ENCODE assay signal across 8 cellular contexts in genomic region chr3:56758539-56758981, GRCh38. TPM values are rescaled to one million over a fixed set of nuclear protein-coding genes. Genes with fewer than 3 reads are reported as not detected.
DNase-seq lines count a peak whose midpoint lies in the region; FAIRE-seq and TF ChIP-seq lines count a peak whose summit lies in the region.

No MANE protein-coding gene starts in this region.

- no peaks in the 10 kb centered on the region for H3K36me3 Mint-ChIP-seq in HFFc6 (ENCODE audit: low read depth)
- peaks cover 32% of the 10 kb centered on the region for H3K36me3 Mint-ChIP-seq in activated naive CD8-positive, alpha-beta T cell
- H3K36me3 Mint-ChIP-seq in type B pancreatic cell: peaks cover 22% of the 10 kb centered on the region

- TF ChIP-seq POLR2A in NB4 (IDR thresholded peaks at IDR 0.05; ENCODE audit: extremely low read depth, insufficient read length) (no peak), testis (IDR thresholded peaks at IDR 0.05) (no peak)

- H3K4me1 Mint-ChIP-seq in HFFc6 (ENCODE audit: low read depth) (peaks cover 54% of the 10 kb centered on the region), type B pancreatic cell (ENCODE audit: unreplicated experiment) (peaks cover 43% of the 10 kb centered on the region)
- peaks cover 86% of the 10 kb centered on the region for H3K4me1 Mint-ChIP-seq in activated naive CD8-positive, alpha-beta T cell (ENCODE audit: low read depth)

- DNase-seq in GM18507 (ENCODE audit: extremely low spot score, insufficient read length, low read depth) (peak; percentile 43), HFFc6 (peak; percentile 95), NB4 (ENCODE audit: low read depth) (peak; percentile 84), kidney glomerular epithelial cell (lab: John Stamatoyannopoulos, UW) (peak; percentile 81), type B pancreatic cell (ENCODE audit: extremely low spot score, unreplicated experiment) (no peak), posterior vena cava (ENCODE audit: low spot score) (no peak), testis (no peak)

- intact Hi-C loops in posterior vena cava (cut with DNase I) (no loop called here), testis (cut with DNase I; ENCODE audit: low total_unique reads) (no loop called here)

- H3K9me3 ChIP-seq in testis: no peaks in the 10 kb centered on the region

- H3K4me1 ChIP-seq in testis: peaks cover 32% of the 10 kb centered on the region

- H3K27ac Mint-ChIP-seq in HFFc6 (peak overlapping the region; percentile 85), type B pancreatic cell (peak overlapping the region; percentile 76)
- peak overlapping the region; percentile 88 for H3K27ac Mint-ChIP-seq in activated naive CD8-positive, alpha-beta T cell

- H3K9me3 Mint-ChIP-seq in HFFc6 (no peaks in the 10 kb centered on the region), type B pancreatic cell (no peaks in the 10 kb centered on the region)
- H3K9me3 Mint-ChIP-seq in activated naive CD8-positive, alpha-beta T cell (ENCODE audit: low read depth): no peaks in the 10 kb centered on the region

- no peak overlapping the region for H3K27ac ChIP-seq in testis

- 19 to 37% methylated on average over 2 of the region's 2 CpGs for WGBS in testis, 2 donors

- peak; percentile 89 for FAIRE-seq in GM18507 (lab: Jason Lieb, UNC)

- H3K27me3 Mint-ChIP-seq in HFFc6 (ENCODE audit: insufficient read depth) (peaks cover 2% of the 10 kb centered on the region; the same call in 1 of the 2 replicates), type B pancreatic cell (no peaks in the 10 kb centered on the region)
- no peaks in the 10 kb centered on the region for H3K27me3 Mint-ChIP-seq in activated naive CD8-positive, alpha-beta T cell

- H3K36me3 ChIP-seq in testis (ENCODE audit: low read depth, missing control alignments): no peaks in the 10 kb centered on the region

- H3K4me3 Mint-ChIP-seq in HFFc6 (peak overlapping the region; percentile 75), type B pancreatic cell (peak overlapping the region; percentile 69)
- H3K4me3 Mint-ChIP-seq in activated naive CD8-positive, alpha-beta T cell: peak overlapping the region; percentile 72

- H3K4me3 ChIP-seq in NB4 (ENCODE audit: low read depth, low read length) (no peak overlapping the region), testis (no peak overlapping the region)

- no peaks in the 10 kb centered on the region for H3K27me3 ChIP-seq in testis

- TF ChIP-seq CTCF in HFFc6 (IDR thresholded peaks at IDR 0.05) (no peak), NB4 (IDR thresholded peaks at IDR 0.05; ENCODE audit: low read depth, low read length) (no peak), type B pancreatic cell (conservative IDR thresholded peaks at IDR 0.05) (no peak), testis (IDR thresholded peaks at IDR 0.05) (no peak)

RNA-seq across cellular contexts. Expression of gene ARHGEF3, which starts 43.2 kb away (rescaled TPM):
- 1 to 10 TPM; 1.7 to 5.9 (median 2.4) TPM for total RNA-seq in HFFc6 (2021; fragmentation: NEBNext Ultra II Directional; extraction: Animal tissue kit (Norgen Biotek cat#: 25700))
- total RNA-seq in type B pancreatic cell (ENCODE audit: low replicate concordance) (20.9 and 32.6 TPM in 2 replicates), posterior vena cava (10 to 100 TPM; 20.3 to 24.2 TPM), testis (10 to 100 TPM; 55.1 to 72.2 TPM)
- polyA plus RNA-seq in testis (ENCODE audit: insufficient read depth, low read depth, low replicate concordance): 43.1 TPM

Comparison
In these comparisons a context has a peak if more than half of its experiments do, and no peak if none do; other contexts are left out.
1. DNase-seq: peak in GM18507 (single experiment), HFFc6 (single experiment), NB4 (single experiment) and kidney glomerular epithelial cell (single experiment); none in type B pancreatic cell (single experiment), posterior vena cava (single experiment) and testis (single experiment).
2. Peak in every context shown above with its lines, with median percentiles within 50 percentile points of each other: H3K27ac Mint-ChIP-seq and H3K4me3 Mint-ChIP-seq.